3 cellular contexts compared by ENCODE assay signal in genomic region chr3:135374571-135374970, GRCh38.
"Had no signal": no experiment of that assay in that cellular context is flagged by ENCODE, and none has a peak within 500 bp of the region (broad histone marks: within the 10 kb centered on the region; RNA-seq: fewer than 3 reads in every experiment).

No MANE protein-coding gene starts in this region.

- H3K4me3 ChIP-seq: GM12878 had no signal

- ATAC-seq: GM12878 had no signal

- DNase-seq: GDM1, GF-D8 had no signal
